Comparison of ENCODE assay signal across 8 cellular contexts in the genomic region with DNA sequence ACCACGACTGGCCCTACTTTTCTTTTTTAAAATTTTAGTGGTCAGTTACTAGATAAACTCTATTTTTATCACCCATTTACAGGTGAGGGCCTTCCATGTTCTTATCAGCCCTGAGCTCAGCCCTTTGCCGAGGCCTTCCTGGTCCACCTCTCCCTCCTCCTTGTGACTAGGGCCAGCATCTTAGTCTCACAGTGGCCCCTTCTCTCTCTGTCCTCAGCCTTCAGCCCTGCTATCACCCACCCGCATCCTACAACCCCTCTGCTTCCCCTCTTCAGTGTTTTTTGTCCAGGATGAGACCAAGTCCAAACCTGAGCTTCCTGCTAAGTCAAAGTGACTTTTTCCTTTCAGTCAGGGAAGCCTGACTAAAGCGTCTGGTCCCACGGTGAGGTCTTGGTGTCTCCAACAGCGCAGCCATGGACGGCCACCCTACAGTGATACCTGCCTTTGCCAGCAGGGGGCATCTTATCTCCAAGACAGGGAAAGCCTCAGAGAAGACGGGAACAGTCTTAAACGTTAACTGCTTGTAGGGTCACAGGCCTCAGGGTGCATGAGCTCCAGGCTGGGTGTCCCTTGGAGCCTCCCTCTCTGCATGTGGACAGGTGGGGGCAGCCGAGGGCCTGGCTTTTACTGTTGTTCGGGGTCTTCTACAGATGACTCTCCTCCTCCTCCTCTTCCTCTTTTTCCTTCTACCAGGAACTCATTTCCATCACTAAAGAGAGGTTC. TPM values are rescaled to one million over a fixed set of nuclear protein-coding genes. Genes with fewer than 3 reads are reported as not detected.
DNase-seq lines count a peak whose midpoint lies in the region; ATAC-seq and TF ChIP-seq lines count a peak whose summit lies in the region.

No MANE protein-coding gene starts in this region.

- no peak for TF ChIP-seq EP300 in gastroesophageal sphincter (IDR thresholded peaks at IDR 0.05)

- H3K27me3 Mint-ChIP-seq in activated T-helper 1 cell treated with anti-CD3 and anti-CD28 coated beads, Interleukin-12 subunit alpha, Interleukin-12 subunit beta, Interleukin-2, Interleukin-4 antibody, amounts not matched to agents 30 ng/mL and 10 ng/mL and 1 ng/mL, durations not matched to agents 14 hours and 24 hours and 36 hours (ENCODE audit: insufficient read depth) = peaks cover 10% of the 10 kb centered on the region

- H3K36me3 ChIP-seq in PC-9 (ENCODE audit: low read depth) (no peaks in the 10 kb centered on the region), gastroesophageal sphincter (no peaks in the 10 kb centered on the region)

- peaks cover 2% of the 10 kb centered on the region for H3K36me3 Mint-ChIP-seq in activated T-helper 1 cell treated with anti-CD3 and anti-CD28 coated beads, Interleukin-12 subunit alpha, Interleukin-12 subunit beta, Interleukin-2, Interleukin-4 antibody, amounts not matched to agents 30 ng/mL and 10 ng/mL and 1 ng/mL, durations not matched to agents 14 hours and 24 hours and 36 hours (ENCODE audit: low read depth)

- H3K9me2 ChIP-seq in PC-9 (ENCODE audit: insufficient read depth) = no peaks in the 10 kb centered on the region

- TF ChIP-seq POLR2A in gastroesophageal sphincter (IDR thresholded peaks at IDR 0.05) = no peak

- peaks cover 16% of the 10 kb centered on the region for H3K4me1 Mint-ChIP-seq in activated T-helper 1 cell treated with anti-CD3 and anti-CD28 coated beads, Interleukin-12 subunit alpha, Interleukin-12 subunit beta, Interleukin-2, Interleukin-4 antibody, amounts not matched to agents 30 ng/mL and 10 ng/mL and 1 ng/mL, durations not matched to agents 14 hours and 24 hours and 36 hours (ENCODE audit: low read depth)

- H3K4me2 ChIP-seq in PC-9 = no peak overlapping the region

- intact Hi-C loops in PC-9 (cut with micrococcal nuclease; ENCODE audit: unreplicated experiment) = loop anchor here (5.0 kb wide), 1 partner anchor 461 kb away; no protein-coding TSS in a partner anchor
- intact Hi-C loops in activated T-helper 1 cell treated with anti-CD3 and anti-CD28 coated beads, Interleukin-12 subunit alpha, Interleukin-12 subunit beta, Interleukin-2, Interleukin-4 antibody, amounts not matched to agents 30 ng/mL and 10 ng/mL and 1 ng/mL, durations not matched to agents 14 hours and 24 hours and 36 hours (cut with micrococcal nuclease) = loop anchor here (5.0 kb wide), 1 partner anchor 586 kb away; the partner anchor contains the start of gene USP27X
- intact Hi-C loops in posterior cingulate gyrus (cut with DNase I) = loop anchor here (10.0 kb wide), 2 partner anchors 463 to 543 kb away; no protein-coding TSS in a partner anchor

- H3K9me3 ChIP-seq in PC-9 (ENCODE audit: insufficient read depth, low read depth) (no peaks in the 10 kb centered on the region), gastroesophageal sphincter (no peaks in the 10 kb centered on the region)

- no peak overlapping the region for H3K27ac ChIP-seq in PC-9
- H3K27ac ChIP-seq in gastroesophageal sphincter = no peak overlapping the region

- no peaks in the 10 kb centered on the region for H3K9me3 Mint-ChIP-seq in activated T-helper 1 cell treated with anti-CD3 and anti-CD28 coated beads, Interleukin-12 subunit alpha, Interleukin-12 subunit beta, Interleukin-2, Interleukin-4 antibody, amounts not matched to agents 30 ng/mL and 10 ng/mL and 1 ng/mL, durations not matched to agents 14 hours and 24 hours and 36 hours

- DNase-seq in EH (ENCODE audit: low read depth) (peak; percentile 52), PC-9 (peak in 1 of 2 experiments; percentile 33), posterior cingulate gyrus (peak in 8 of 10 donors; percentile 37 to 90 (median 56)), NCI-H128 (lab: John Stamatoyannopoulos, UW; ENCODE audit: unreplicated experiment) (no peak)
- DNase-seq in activated T-helper 1 cell treated with anti-CD3 and anti-CD28 coated beads, Interleukin-12 subunit alpha, Interleukin-12 subunit beta, Interleukin-2, Interleukin-4 antibody, amounts not matched to agents 30 ng/mL and 10 ng/mL and 1 ng/mL, durations not matched to agents 14 hours and 24 hours and 36 hours (ENCODE audit: low spot score) = peak; percentile 37

- no peaks in the 10 kb centered on the region for H3K79me2 ChIP-seq in PC-9 (ENCODE audit: low read depth)

- H3K4me3 Mint-ChIP-seq in activated T-helper 1 cell treated with anti-CD3 and anti-CD28 coated beads, Interleukin-12 subunit alpha, Interleukin-12 subunit beta, Interleukin-2, Interleukin-4 antibody, amounts not matched to agents 30 ng/mL and 10 ng/mL and 1 ng/mL, durations not matched to agents 14 hours and 24 hours and 36 hours = no peak overlapping the region

- no peak overlapping the region for H3K4me3 ChIP-seq in PC-9
- H3K4me3 ChIP-seq in gastroesophageal sphincter = no peak overlapping the region

- H3K27me3 ChIP-seq in PC-9 (ENCODE audit: insufficient read depth, low read depth) (no peaks in the 10 kb centered on the region), gastroesophageal sphincter (no peaks in the 10 kb centered on the region)

- no peak overlapping the region for H3K27ac Mint-ChIP-seq in activated T-helper 1 cell treated with anti-CD3 and anti-CD28 coated beads, Interleukin-12 subunit alpha, Interleukin-12 subunit beta, Interleukin-2, Interleukin-4 antibody, amounts not matched to agents 30 ng/mL and 10 ng/mL and 1 ng/mL, durations not matched to agents 14 hours and 24 hours and 36 hours

- BruUV-seq in PC-9 (replicated peaks; lab: Mats Ljungman, UMichigan) = no TSS peak

- 60 to 67% methylated on average over 3 of the region's 11 CpGs for WGBS in gastroesophageal sphincter (ENCODE audit: low coverage in 1 of 2), 2 donors

- POLR2A ChIA-PET in PC-9 (lab: Charles Lee; ENCODE audit: unreplicated experiment) = no interaction called here

- H2AFZ ChIP-seq in PC-9 = no peak overlapping the region

- H3F3A ChIP-seq in PC-9 (ENCODE audit: insufficient read depth, low read depth) = no peaks in the 10 kb centered on the region

- TF ChIP-seq CTCF in PC-9 (conservative IDR thresholded peaks at IDR 0.05) = peak; percentile 51
- TF ChIP-seq CTCF in gastroesophageal sphincter (IDR thresholded peaks at IDR 0.05) = peak in 3 of 4 experiments; percentile 20 to 62 (median 44)

- H4K20me1 ChIP-seq in PC-9 (ENCODE audit: insufficient read depth) = no peaks in the 10 kb centered on the region

- ATAC-seq in HG02798 (IDR thresholded peaks at IDR 0.05; ENCODE audit: poor library complexity, unreplicated experiment) = peak; percentile 44
- peak; percentile 69 for ATAC-seq in gastroesophageal sphincter
- no peak for ATAC-seq in HG03460 (IDR thresholded peaks at IDR 0.05; ENCODE audit: unreplicated experiment)

- H3K4me1 ChIP-seq in PC-9 (replicated peaks; ENCODE audit: insufficient read depth) (no peaks in the 10 kb centered on the region), gastroesophageal sphincter (peaks cover 0 to 7% (median 0%) of the 10 kb centered on the region in 3 donors)

- CTCF ChIA-PET in PC-9 (lab: Charles Lee) = no interaction called here

RNA-seq across cellular contexts. Expression of gene GAGE10, which starts 11.7 kb away (rescaled TPM):
- total RNA-seq in PC-9 (2021) = not detected in 2 replicates
- not detected in 2 replicates for total RNA-seq in activated T-helper 1 cell treated with anti-CD3 and anti-CD28 coated beads, Interleukin-12 subunit alpha, Interleukin-12 subunit beta, Interleukin-2, Interleukin-4 antibody, amounts not matched to agents 30 ng/mL and 10 ng/mL and 1 ng/mL, durations not matched to agents 14 hours and 24 hours and 36 hours
- not detected for total RNA-seq in gastroesophageal sphincter

RNA-seq across cellular contexts. Expression of gene PPP1R3F, which starts 22.2 kb away (rescaled TPM):
- total RNA-seq in PC-9 (2021) (3.6 and 5.2 TPM in 2 replicates), gastroesophageal sphincter (10 to 100 TPM; 12.0 to 27.5 (median 17.0) TPM)
- 6.5 and 6.9 TPM in 2 replicates for total RNA-seq in activated T-helper 1 cell treated with anti-CD3 and anti-CD28 coated beads, Interleukin-12 subunit alpha, Interleukin-12 subunit beta, Interleukin-2, Interleukin-4 antibody, amounts not matched to agents 30 ng/mL and 10 ng/mL and 1 ng/mL, durations not matched to agents 14 hours and 24 hours and 36 hours

RNA-seq across cellular contexts. Expression of gene FOXP3, which starts 27.3 kb away (rescaled TPM):
- not detected in 2 replicates for total RNA-seq in PC-9 (2021)
- total RNA-seq in activated T-helper 1 cell treated with anti-CD3 and anti-CD28 coated beads, Interleukin-12 subunit alpha, Interleukin-12 subunit beta, Interleukin-2, Interleukin-4 antibody, amounts not matched to agents 30 ng/mL and 10 ng/mL and 1 ng/mL, durations not matched to agents 14 hours and 24 hours and 36 hours = 14.3 and 14.4 TPM in 2 replicates
- total RNA-seq in gastroesophageal sphincter = under 1 TPM in 1 of 4 donors, not detected in 3; 0.22 TPM

RNA-seq across cellular contexts. Expression of gene GAGE12J, which starts 30.1 kb away (rescaled TPM):
- total RNA-seq in PC-9 (2021) (not detected in 2 replicates), gastroesophageal sphincter (not detected)
- total RNA-seq in activated T-helper 1 cell treated with anti-CD3 and anti-CD28 coated beads, Interleukin-12 subunit alpha, Interleukin-12 subunit beta, Interleukin-2, Interleukin-4 antibody, amounts not matched to agents 30 ng/mL and 10 ng/mL and 1 ng/mL, durations not matched to agents 14 hours and 24 hours and 36 hours = not detected in 2 replicates

RNA-seq across cellular contexts. Expression of gene GAGE13, which starts 39.6 kb away (rescaled TPM):
- total RNA-seq in PC-9 (2021) (not detected in 2 replicates), gastroesophageal sphincter (not detected)
- total RNA-seq in activated T-helper 1 cell treated with anti-CD3 and anti-CD28 coated beads, Interleukin-12 subunit alpha, Interleukin-12 subunit beta, Interleukin-2, Interleukin-4 antibody, amounts not matched to agents 30 ng/mL and 10 ng/mL and 1 ng/mL, durations not matched to agents 14 hours and 24 hours and 36 hours = not detected in 2 replicates

Comparison
In these comparisons a context has a peak if more than half of its experiments do, and no peak if none do; other contexts are left out.
1. RNA of gene FOXP3, which starts 27.3 kb away (total RNA-seq): 14.3 to 14.4 TPM in activated T-helper 1 cell treated with anti-CD3 and anti-CD28 coated beads, Interleukin-12 subunit alpha, Interleukin-12 subunit beta, Interleukin-2, Interleukin-4 antibody, amounts not matched to agents 30 ng/mL and 10 ng/mL and 1 ng/mL, durations not matched to agents 14 hours and 24 hours and 36 hours; not detected in PC-9 and 0.22 TPM in gastroesophageal sphincter; every median in the first group is over 10 times any median in the second.